ENCODE assay signal across 28 cellular contexts in the genomic region with DNA sequence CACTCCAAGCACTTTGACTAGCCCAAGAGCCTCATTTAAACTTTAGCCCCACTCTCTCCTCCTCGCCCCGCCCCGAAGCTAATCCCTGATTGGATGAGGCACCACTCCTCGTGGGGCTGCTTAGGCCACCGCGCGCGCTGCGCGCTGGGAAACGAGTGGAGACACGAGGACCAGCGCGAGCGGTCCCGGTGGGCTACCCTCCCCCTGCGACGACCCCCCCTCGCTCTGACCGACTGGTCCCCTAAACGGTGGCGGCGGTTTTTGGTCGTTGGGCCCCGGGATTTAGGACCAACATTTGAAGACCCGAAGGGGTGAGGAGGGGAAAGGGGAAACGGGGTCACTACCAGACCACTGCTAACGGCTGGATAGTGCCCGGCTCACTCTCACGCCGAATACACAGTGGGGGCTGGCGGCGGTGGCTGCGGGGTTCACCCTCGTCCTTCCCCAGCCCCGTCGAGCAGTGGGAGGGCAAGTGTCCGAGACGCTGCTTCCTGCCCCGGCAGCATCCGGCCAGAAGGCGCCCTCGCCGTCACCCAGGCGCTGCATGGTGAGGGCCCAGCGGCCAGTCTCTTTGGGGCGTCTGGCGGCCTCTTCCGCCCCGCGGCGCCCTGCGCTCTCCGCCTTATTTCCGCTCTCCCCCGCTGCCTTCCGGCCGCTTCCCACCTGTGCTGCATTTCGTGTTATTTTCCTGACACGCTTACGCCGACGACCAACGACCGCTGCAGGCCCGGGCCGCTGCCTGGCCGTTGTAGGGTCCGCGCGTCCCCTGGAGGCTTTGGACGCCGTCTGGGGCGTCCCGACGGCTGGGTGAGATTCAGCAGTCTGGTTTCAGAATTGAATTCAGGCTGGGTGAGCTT. TPM values are rescaled to one million over a fixed set of nuclear protein-coding genes. Genes with fewer than 3 reads are reported as not detected.
DNase-seq lines count a peak whose midpoint lies in the region; ATAC-seq and TF ChIP-seq lines count a peak whose summit lies in the region.
"Had no signal": no experiment of that assay in that cellular context is flagged by ENCODE, and none has a peak within 500 bp of the region (broad histone marks: within the 10 kb centered on the region; RNA-seq: fewer than 3 reads in every experiment).

A gene with protein sequence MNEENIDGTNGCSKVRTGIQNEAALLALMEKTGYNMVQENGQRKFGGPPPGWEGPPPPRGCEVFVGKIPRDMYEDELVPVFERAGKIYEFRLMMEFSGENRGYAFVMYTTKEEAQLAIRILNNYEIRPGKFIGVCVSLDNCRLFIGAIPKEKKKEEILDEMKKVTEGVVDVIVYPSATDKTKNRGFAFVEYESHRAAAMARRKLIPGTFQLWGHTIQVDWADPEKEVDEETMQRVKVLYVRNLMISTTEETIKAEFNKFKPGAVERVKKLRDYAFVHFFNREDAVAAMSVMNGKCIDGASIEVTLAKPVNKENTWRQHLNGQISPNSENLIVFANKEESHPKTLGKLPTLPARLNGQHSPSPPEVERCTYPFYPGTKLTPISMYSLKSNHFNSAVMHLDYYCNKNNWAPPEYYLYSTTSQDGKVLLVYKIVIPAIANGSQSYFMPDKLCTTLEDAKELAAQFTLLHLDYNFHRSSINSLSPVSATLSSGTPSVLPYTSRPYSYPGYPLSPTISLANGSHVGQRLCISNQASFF (plus strand): TSS at position 147 of the 857 bp plus-strand sequence. CDS start 15,481 bp downstream, outside the sequence.

- no peaks in the 10 kb centered on the region for H3K9me3 ChIP-seq in right cardiac atrium (ENCODE audit: control insufficient read depth, low read length)
- H3K9me3 ChIP-seq: A549, adrenal gland, BE2C, sigmoid colon, tibial nerve had no signal

- no peak within 1 kb of the TSS for H3K4me3 ChIP-seq in right cardiac atrium (ENCODE audit: low read length)
- H3K4me3 ChIP-seq: A549, adrenal gland, neural progenitor cell, sigmoid colon, tibial nerve had no signal

- H3K27me3 ChIP-seq in right cardiac atrium (ENCODE audit: control insufficient read depth, insufficient read depth) = no peaks in the 10 kb centered on the region
- H3K27me3 ChIP-seq: brain microvascular endothelial cell, neural progenitor cell had no signal

- no peak within 1 kb of the TSS for H3K27ac ChIP-seq in right cardiac atrium (ENCODE audit: low read length)
- H3K27ac ChIP-seq: A549, adrenal gland, brain microvascular endothelial cell, neural progenitor cell, sigmoid colon, tibial nerve, WERI-Rb-1 had no signal

- H3K36me3 Mint-ChIP-seq in WTC11 = no peaks in the 10 kb centered on the region
- H3K36me3 Mint-ChIP-seq: memory B cell, neural progenitor cell had no signal

- H3K27me3 Mint-ChIP-seq in WTC11 (ENCODE audit: low read depth) = no peaks in the 10 kb centered on the region
- H3K27me3 Mint-ChIP-seq: IgD-negative memory B cell had no signal

- 72% methylated on average over 76 of the region's 76 CpGs for WGBS in right cardiac atrium

- intact Hi-C loops in right cardiac atrium (cut with DNase I) (no loop called here), left ventricle myocardium superior (cut with micrococcal nuclease) (no loop called here)

- H3K27ac Mint-ChIP-seq in WTC11 = no peak within 1 kb of the TSS
- H3K27ac Mint-ChIP-seq: activated CD4-positive, alpha-beta T cell treated with anti-CD3 and anti-CD28 coated beads, Interleukin-2, amount 10 ng/mL, durations not matched to agents 7 days and 5 days; activated T-cell treated with anti-CD3 and anti-CD28 coated beads, Interleukin-2, amount 50 U/mL, for 24 hours; IgD-negative memory B cell; memory B cell; neural progenitor cell; stimulated activated naive CD8-positive, alpha-beta T cell treated with anti-CD3 and anti-CD28 coated beads, Interleukin-15, Interleukin-2, amounts not matched to agents 100 ng/mL and 50 ng/mL, for 24 hours had no signal

- ATAC-seq in right cardiac atrium (peak in 1 of 2 donors; percentile 26), left ventricle myocardium superior (no peak), WTC11 (peak; percentile 76), HG02870 (IDR thresholded peaks at IDR 0.05; ENCODE audit: unreplicated experiment) (no peak), GM19035 (IDR thresholded peaks at IDR 0.05; ENCODE audit: unreplicated experiment) (no peak)
- ATAC-seq: A549 had no signal

- no peaks in the 10 kb centered on the region for H3K4me1 ChIP-seq in right cardiac atrium (ENCODE audit: control insufficient read depth, insufficient read depth, low read length)
- H3K4me1 ChIP-seq: A549, adrenal gland, BE2C, neural progenitor cell, tibial nerve had no signal

- POLR2A ChIA-PET in WTC11 (lab: Charles Lee) = no interaction called here

- H3K4me1 Mint-ChIP-seq in WTC11 = peaks cover 19% of the 10 kb centered on the region
- H3K4me1 Mint-ChIP-seq: activated CD4-positive, alpha-beta T cell treated with anti-CD3 and anti-CD28 coated beads, Interleukin-2, amount 10 ng/mL, durations not matched to agents 7 days and 5 days; IgD-negative memory B cell; memory B cell; neural progenitor cell had no signal

- no peak for TF ChIP-seq CTCF in WTC11 (IDR thresholded peaks at IDR 0.05)

- H3K9me3 Mint-ChIP-seq in WTC11 = no peaks in the 10 kb centered on the region
- H3K9me3 Mint-ChIP-seq: activated CD4-positive, alpha-beta T cell treated with anti-CD3 and anti-CD28 coated beads, Interleukin-2, amount 10 ng/mL, durations not matched to agents 7 days and 5 days; activated T-cell treated with anti-CD3 and anti-CD28 coated beads, Interleukin-2, amount 50 U/mL, for 24 hours; neural progenitor cell had no signal

- H3K4me3 Mint-ChIP-seq in WTC11 = peak within 1 kb of the TSS; percentile 58
- H3K4me3 Mint-ChIP-seq: activated CD4-positive, alpha-beta T cell treated with anti-CD3 and anti-CD28 coated beads, Interleukin-2, amount 10 ng/mL, durations not matched to agents 7 days and 5 days; activated T-cell treated with anti-CD3 and anti-CD28 coated beads, Interleukin-2, amount 50 U/mL, for 24 hours; memory B cell; neural progenitor cell; stimulated activated naive CD8-positive, alpha-beta T cell treated with anti-CD3 and anti-CD28 coated beads, Interleukin-15, Interleukin-2, amounts not matched to agents 100 ng/mL and 50 ng/mL, for 24 hours had no signal

- CTCF ChIA-PET in WTC11 (lab: Charles Lee) = interaction anchor here (0.7 to 3.0 kb wide), 6 partner anchors 37 to 222 kb away, joined by 3 to 10 read pairs (median 4); a partner anchor contains a TSS

- DNase-seq in right cardiac atrium (peak in 2 of 3 donors; percentile 39 to 40), left ventricle myocardium superior (no peak), WTC11 (ENCODE audit: low spot score) (peak; percentile 39), islet precursor cell (peak; percentile 47), DMS 273 (lab: John Stamatoyannopoulos, UW; ENCODE audit: unreplicated experiment) (no peak)
- no peak for DNase-seq in stimulated activated CD8-positive, alpha-beta memory T cell treated with anti-CD3 and anti-CD28 coated beads, Interleukin-4, amount 100 ng/mL, for 48 hours
- DNase-seq: activated CD4-positive, alpha-beta T cell treated with anti-CD3 and anti-CD28 coated beads, Interleukin-2, amount 10 ng/mL, durations not matched to agents 7 days and 5 days; activated naive CD4-positive, alpha-beta T cell treated with Interleukin-2 at 50 U/mL for 16 hours; activated T-cell treated with anti-CD3 and anti-CD28 coated beads, Interleukin-2, amount 50 U/mL, for 24 hours; adrenal gland; BE2C; brain microvascular endothelial cell; DND-41; NCI-H1092; NCI-H1694 treated with DMSO at 0.1 percent for 48 hours; NCI-H524; sigmoid colon; WERI-Rb-1 had no signal

TF ChIP-seq in WTC11, 78 proteins besides CTCF, POLR2A, EP300 and RAD21:
- TF ChIP-seq, protein P1, sequence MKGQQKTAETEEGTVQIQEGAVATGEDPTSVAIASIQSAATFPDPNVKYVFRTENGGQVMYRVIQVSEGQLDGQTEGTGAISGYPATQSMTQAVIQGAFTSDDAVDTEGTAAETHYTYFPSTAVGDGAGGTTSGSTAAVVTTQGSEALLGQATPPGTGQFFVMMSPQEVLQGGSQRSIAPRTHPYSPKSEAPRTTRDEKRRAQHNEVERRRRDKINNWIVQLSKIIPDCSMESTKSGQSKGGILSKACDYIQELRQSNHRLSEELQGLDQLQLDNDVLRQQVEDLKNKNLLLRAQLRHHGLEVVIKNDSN (CRISPR knock-in tag; IDR thresholded peaks at IDR 0.05) = no peak
- TF ChIP-seq, protein P2, sequence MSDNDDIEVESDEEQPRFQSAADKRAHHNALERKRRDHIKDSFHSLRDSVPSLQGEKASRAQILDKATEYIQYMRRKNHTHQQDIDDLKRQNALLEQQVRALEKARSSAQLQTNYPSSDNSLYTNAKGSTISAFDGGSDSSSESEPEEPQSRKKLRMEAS (CRISPR knock-in tag; IDR thresholded peaks at IDR 0.05) = peak; percentile 24; the same call in 1 of the 2 replicates

RNA-seq across cellular contexts. Expression of the gene that starts here (rescaled TPM):
- total RNA-seq in right cardiac atrium (not detected), left ventricle myocardium superior (not detected), WTC11 (2021) (3.3 to 4.6 TPM (median 4.2 TPM) in 3 replicates)
- polyA plus RNA-seq in right cardiac atrium = not detected
- total RNA-seq: activated CD4-positive, alpha-beta T cell treated with anti-CD3 and anti-CD28 coated beads, Interleukin-2, amount 10 ng/mL, durations not matched to agents 7 days and 5 days; chondrocyte; glomerular endothelial cell had no signal
- polyA plus RNA-seq: A549, IgD-negative memory B cell, sigmoid colon had no signal

Comparison
In these comparisons a context has a peak if more than half of its experiments do, and no peak if none do; other contexts are left out.
1. Peak in DNase-seq in right cardiac atrium; RNA of the gene not detected or under 1 TPM.
2. DNase-seq: peak in WTC11 (single experiment) and islet precursor cell (single experiment); none in left ventricle myocardium superior (single experiment), stimulated activated CD8-positive, alpha-beta memory T cell treated with anti-CD3 and anti-CD28 coated beads, Interleukin-4, amount 100 ng/mL, for 48 hours (single experiment) and DMS 273 (single experiment).